In the genomic region with DNA sequence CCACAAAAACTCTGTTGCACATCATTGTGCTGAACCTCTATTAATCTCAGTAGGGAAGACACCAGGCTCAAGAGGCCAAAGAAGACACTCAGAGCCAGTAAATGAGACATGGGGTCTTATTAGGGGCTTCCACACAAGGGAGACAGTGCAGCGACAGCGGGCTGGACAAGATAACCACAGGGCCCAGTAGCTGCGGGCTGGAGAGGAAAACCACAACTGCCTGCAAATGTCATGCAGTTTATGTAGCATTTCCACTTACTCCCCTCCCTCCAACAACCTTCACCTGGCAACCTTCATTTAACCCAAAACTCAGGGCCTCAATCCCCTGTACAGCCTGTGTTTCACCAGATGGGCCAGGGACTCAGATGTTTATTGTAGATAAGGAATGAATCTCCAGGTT, we compare ENCODE assay signal across 17 cellular contexts.
DNase-seq lines count a peak whose midpoint lies in the region; ATAC-seq and TF ChIP-seq lines count a peak whose summit lies in the region.
"Had no signal": no experiment of that assay in that cellular context is flagged by ENCODE, and none has a peak within 500 bp of the region (broad histone marks: within the 10 kb centered on the region; RNA-seq: fewer than 3 reads in every experiment).

No MANE protein-coding gene starts in this region.

- WGBS in adrenal gland, 4 donors, result 63 to 87% (median 72%) methylated on average over 3 of the region's 3 CpGs

- no peaks in the 10 kb centered on the region for H3K27me3 ChIP-seq in adrenal gland

- no peaks in the 10 kb centered on the region for H3K9me3 ChIP-seq in T-helper 17 cell (ENCODE audit: control insufficient read depth, low read length, poor library complexity, severe bottlenecking)
- H3K9me3 ChIP-seq in adrenal gland (replicated peaks in 1 of 3), result no peaks in the 10 kb centered on the region

- ATAC-seq in activated naive CD8-positive, alpha-beta T cell treated with anti-CD3 and anti-CD28 coated beads, Interleukin-2, amount 10 ng/mL, durations not matched to agents 7 days and 5 days (ENCODE audit: low read depth), result no peak
- ATAC-seq in activated naive CD8-positive, alpha-beta T cell treated with anti-CD3 and anti-CD28 coated beads, Interleukin-2, amount 50 U/mL, for 24 hours, result no peak
- ATAC-seq in T-helper 17 cell, result no peak
- ATAC-seq: CD8-positive, alpha-beta T cell had no signal

- intact Hi-C loops in adrenal gland (cut with DNase I), result no loop called here

- no peak for DNase-seq in activated naive CD8-positive, alpha-beta T cell treated with anti-CD3 and anti-CD28 coated beads, Interleukin-2, amount 10 ng/mL, durations not matched to agents 7 days and 5 days
- no peak for DNase-seq in activated naive CD8-positive, alpha-beta T cell treated with anti-CD3 and anti-CD28 coated beads, Interleukin-2, amount 50 U/mL, for 24 hours
- peak; percentile 54 for DNase-seq in KG1 (lab: John Stamatoyannopoulos, UW)
- DNase-seq in T-helper 17 cell, result no peak
- peak; percentile 48 for DNase-seq in islet precursor cell
- no peak for DNase-seq in SHP77 (lab: John Stamatoyannopoulos, UW)
- no peak for DNase-seq in adrenal gland
- no peak for DNase-seq in MV-4-11 (lab: John Stamatoyannopoulos, UW)
- DNase-seq: CD8-positive, alpha-beta T cell; COR-L47; DMS153; DND-41; GDM1; GOT3; H9 had no signal

- peaks cover 10% of the 10 kb centered on the region for H3K4me1 Mint-ChIP-seq in activated naive CD8-positive, alpha-beta T cell treated with anti-CD3 and anti-CD28 coated beads, Interleukin-2, amount 10 ng/mL, durations not matched to agents 7 days and 5 days
- peaks cover 7% of the 10 kb centered on the region for H3K4me1 Mint-ChIP-seq in activated naive CD8-positive, alpha-beta T cell treated with anti-CD3 and anti-CD28 coated beads, Interleukin-2, amount 50 U/mL, for 24 hours
- peaks cover 3% of the 10 kb centered on the region for H3K4me1 Mint-ChIP-seq in T-helper 17 cell
- H3K4me1 Mint-ChIP-seq: B cell, CD14-positive monocyte, H9 had no signal

- H3K4me3 ChIP-seq in adrenal gland, result no peak overlapping the region

- no peaks in the 10 kb centered on the region for H3K4me1 ChIP-seq in adrenal gland (replicated peaks in 1 of 2)

- peaks cover 10% of the 10 kb centered on the region for H3K27me3 Mint-ChIP-seq in activated naive CD8-positive, alpha-beta T cell treated with anti-CD3 and anti-CD28 coated beads, Interleukin-2, amount 10 ng/mL, durations not matched to agents 7 days and 5 days
- peaks cover 3% of the 10 kb centered on the region for H3K27me3 Mint-ChIP-seq in activated naive CD8-positive, alpha-beta T cell treated with anti-CD3 and anti-CD28 coated beads, Interleukin-2, amount 50 U/mL, for 24 hours
- no peaks in the 10 kb centered on the region for H3K27me3 Mint-ChIP-seq in T-helper 17 cell

- H3K36me3 Mint-ChIP-seq in activated naive CD8-positive, alpha-beta T cell treated with anti-CD3 and anti-CD28 coated beads, Interleukin-2, amount 10 ng/mL, durations not matched to agents 7 days and 5 days, result peaks cover 3% of the 10 kb centered on the region
- no peaks in the 10 kb centered on the region for H3K36me3 Mint-ChIP-seq in activated naive CD8-positive, alpha-beta T cell treated with anti-CD3 and anti-CD28 coated beads, Interleukin-2, amount 50 U/mL, for 24 hours (ENCODE audit: low read depth)
- no peaks in the 10 kb centered on the region for H3K36me3 Mint-ChIP-seq in T-helper 17 cell (ENCODE audit: low read depth)
- H3K36me3 Mint-ChIP-seq: CD14-positive monocyte; CD8-positive, alpha-beta T cell had no signal

- H3K27ac ChIP-seq in adrenal gland, result no peak overlapping the region

- TF ChIP-seq POLR2A in adrenal gland (IDR thresholded peaks at IDR 0.05), result no peak

- no peak for TF ChIP-seq CTCF in adrenal gland (IDR thresholded peaks at IDR 0.05)

- no peaks in the 10 kb centered on the region for H3K36me3 ChIP-seq in adrenal gland (replicated peaks in 1 of 2)

- peak overlapping the region; percentile 4 for H3K4me3 Mint-ChIP-seq in activated naive CD8-positive, alpha-beta T cell treated with anti-CD3 and anti-CD28 coated beads, Interleukin-2, amount 10 ng/mL, durations not matched to agents 7 days and 5 days
- H3K4me3 Mint-ChIP-seq in activated naive CD8-positive, alpha-beta T cell treated with anti-CD3 and anti-CD28 coated beads, Interleukin-2, amount 50 U/mL, for 24 hours, result no peak overlapping the region
- H3K4me3 Mint-ChIP-seq in T-helper 17 cell, result no peak overlapping the region
- H3K4me3 Mint-ChIP-seq: B cell; CD14-positive monocyte; CD8-positive, alpha-beta T cell; H9 had no signal

- H3K9me3 Mint-ChIP-seq in activated naive CD8-positive, alpha-beta T cell treated with anti-CD3 and anti-CD28 coated beads, Interleukin-2, amount 10 ng/mL, durations not matched to agents 7 days and 5 days, result peaks cover 4% of the 10 kb centered on the region
- peaks cover 5% of the 10 kb centered on the region for H3K9me3 Mint-ChIP-seq in activated naive CD8-positive, alpha-beta T cell treated with anti-CD3 and anti-CD28 coated beads, Interleukin-2, amount 50 U/mL, for 24 hours
- H3K9me3 Mint-ChIP-seq: H9 had no signal

- POLR2A ChIA-PET in activated naive CD8-positive, alpha-beta T cell treated with anti-CD3 and anti-CD28 coated beads, Interleukin-2, amount 10 ng/mL, durations not matched to agents 7 days and 5 days (lab: Charles Lee), result no interaction called here

- no peak overlapping the region for H3K27ac Mint-ChIP-seq in activated naive CD8-positive, alpha-beta T cell treated with anti-CD3 and anti-CD28 coated beads, Interleukin-2, amount 10 ng/mL, durations not matched to agents 7 days and 5 days
- H3K27ac Mint-ChIP-seq in activated naive CD8-positive, alpha-beta T cell treated with anti-CD3 and anti-CD28 coated beads, Interleukin-2, amount 50 U/mL, for 24 hours, result no peak overlapping the region
- peak overlapping the region; percentile 1 for H3K27ac Mint-ChIP-seq in T-helper 17 cell
- H3K27ac Mint-ChIP-seq: B cell; CD14-positive monocyte; CD8-positive, alpha-beta T cell; H9 had no signal

Comparison
In these comparisons a context has a peak if more than half of its experiments do, and no peak if none do; other contexts are left out.
1. DNase-seq: peak in KG1 (single experiment) and islet precursor cell (single experiment); none in activated naive CD8-positive, alpha-beta T cell treated with anti-CD3 and anti-CD28 coated beads, Interleukin-2, amount 10 ng/mL, durations not matched to agents 7 days and 5 days (single experiment), activated naive CD8-positive, alpha-beta T cell treated with anti-CD3 and anti-CD28 coated beads, Interleukin-2, amount 50 U/mL, for 24 hours (single experiment), T-helper 17 cell (0 of 3), SHP77 (0 of 2), adrenal gland (0 of 7) and MV-4-11 (single experiment).